ENCODE assay signal across 21 cellular contexts in genomic region chr9:111153973-111154590, GRCh38.
A peak's percentile ranks its signal among the peaks of the same experiment; 100 is the strongest.
DNase-seq lines count a peak whose midpoint lies in the region; ATAC-seq, FAIRE-seq and TF ChIP-seq lines count a peak whose summit lies in the region.
"Had no signal": no experiment of that assay in that cellular context is flagged by ENCODE, and none has a peak within 500 bp of the region (broad histone marks: within the 10 kb centered on the region; RNA-seq: fewer than 3 reads in every experiment).

No MANE protein-coding gene starts in this region.

- no peaks in the 10 kb centered on the region for H3K9me3 ChIP-seq in GM12878 (replicated peaks; ENCODE audit: control insufficient read depth, insufficient read depth, low read length)
- H3K9me3 ChIP-seq: Caco-2, esophagus muscularis mucosa, transverse colon had no signal

- no peak for FAIRE-seq in GM12878 (lab: Jason Lieb, UNC)
- FAIRE-seq: A204.1, islet of Langerhans had no signal

- H2AFZ ChIP-seq in KMS-11 (ENCODE audit: low read depth) (no peak overlapping the region; the same call in 1 of the 2 replicates), GM12878 (ENCODE audit: control insufficient read depth, low read depth, low read length) (no peak overlapping the region)

- CTCF ChIA-PET in GM12878 (lab: Yijun Ruan, JAX), result interaction anchor here (0.7 to 1.9 kb wide), 9 partner anchors 9 to 530 kb away, joined by 3 to 9 read pairs (median 4); no protein-coding TSS in a partner anchor

- peak overlapping the region; percentile 49; the same call in 1 of the 2 replicates for H3K27ac ChIP-seq in KMS-11
- no peak overlapping the region for H3K27ac ChIP-seq in GM12878 (ENCODE audit: control insufficient read depth, insufficient read depth)
- H3K27ac ChIP-seq: cardiac muscle cell, esophagus muscularis mucosa, transverse colon had no signal

- RAD21 ChIA-PET in GM12878 (lab: Charles Lee; ENCODE audit: unreplicated experiment), result interaction anchor here (0.9 to 2.4 kb wide), 11 partner anchors 9 to 144 kb away, joined by 3 to 15 read pairs (median 5); no protein-coding TSS in a partner anchor

- H3K4me3 ChIP-seq in KMS-11 (IDR thresholded peaks at IDR 0.05; ENCODE audit: insufficient read depth, low read depth, low read length) (no peak overlapping the region), GM12878 (no peak overlapping the region)
- H3K4me3 ChIP-seq: cardiac muscle cell, esophagus muscularis mucosa, transverse colon had no signal

- in situ Hi-C loops in GM12878 (cut with MboI), result no loop called here

- TF ChIP-seq CTCF in KMS-11 (conservative IDR thresholded peaks at IDR 0.05; ENCODE audit: low read depth, low read length) (no peak), GM12878 (IDR thresholded peaks at IDR 0.05 in 2 of 3, conservative IDR thresholded peaks at IDR 0.05 in 1 of 3; ENCODE audit: control insufficient read depth in 2 of 3, extremely low read depth in 1 of 3, insufficient read depth in 1 of 3, low read depth in 3 of 3, low read length in 3 of 3) (no peak)

- TF ChIP-seq RAD21 in GM12878 (IDR thresholded peaks at IDR 0.05; ENCODE audit: insufficient read depth, low read depth, low read length), result no peak

- peaks cover 34% of the 10 kb centered on the region for H3K4me1 ChIP-seq in KMS-11 (ENCODE audit: low read depth, poor library complexity, severe bottlenecking)
- no peaks in the 10 kb centered on the region; the same call in 1 of the 2 replicates for H3K4me1 ChIP-seq in GM12878 (ENCODE audit: control insufficient read depth, insufficient read depth, low read length)
- H3K4me1 ChIP-seq: Caco-2, esophagus muscularis mucosa, transverse colon had no signal

- DNase-seq in AG08395 (ENCODE audit: low spot score) (peak; percentile 4), GM12878 (ENCODE audit: low read depth, low spot score) (no peak), myocyte (ENCODE audit: low read depth) (peak; percentile 74), HK-2 (ENCODE audit: unreplicated experiment) (no peak), GOT3 (lab: John Stamatoyannopoulos, UW) (no peak), globus pallidus (ENCODE audit: low spot score) (no peak), GF-D8 (lab: John Stamatoyannopoulos, UW) (no peak)
- DNase-seq: activated T-cell treated with anti-CD3 and anti-CD28 coated beads, Interleukin-2, amount 50 U/mL, for 4 hours; C1 segment of cervical spinal cord; Caco-2; cortex of kidney; endodermal cell; NCI-H1092; NCI-H187; NCI-H69; transverse colon had no signal

- no peak overlapping the region for H3K9ac ChIP-seq in KMS-11
- H3K9ac ChIP-seq in GM12878 (ENCODE audit: control insufficient read depth, insufficient read depth, low read length), result no peak overlapping the region

- no TSS peak for BruUV-seq in GM12878 (replicated peaks; lab: Mats Ljungman, UMichigan)

- POLR2A ChIA-PET in GM12878 (lab: Charles Lee), result interaction anchor here (1.0 to 1.6 kb wide), 3 partner anchors 23 to 75 kb away, joined by 3 read pairs; no protein-coding TSS in a partner anchor

- H3K4me2 ChIP-seq in KMS-11 (peak overlapping the region; percentile 68), GM12878 (ENCODE audit: control insufficient read depth, insufficient read depth) (no peak overlapping the region)

- 58% methylated on average over 1 of the region's 1 CpG for WGBS in GM12878 (ENCODE audit: insufficient coverage, insufficient replicate concordance, low lambda C conversion rate, missing lambda C conversion rate)

- no peaks in the 10 kb centered on the region for H3K36me3 ChIP-seq in KMS-11 (ENCODE audit: insufficient read depth)
- no peaks in the 10 kb centered on the region for H3K36me3 ChIP-seq in GM12878 (ENCODE audit: control insufficient read depth in 2 of 2, insufficient read depth in 2 of 2, low read length in 1 of 2)
- H3K36me3 ChIP-seq: cardiac muscle cell, esophagus muscularis mucosa, transverse colon had no signal

- SMC1A ChIA-PET in GM12878 (lab: Charles Lee; ENCODE audit: uncharacterized antibody, unreplicated experiment), result interaction anchor here (0.8 to 3.3 kb wide), 12 partner anchors 9 to 146 kb away, joined by 3 to 31 read pairs (median 4); no protein-coding TSS in a partner anchor

- no peaks in the 10 kb centered on the region for H4K20me1 ChIP-seq in KMS-11 (ENCODE audit: insufficient read depth)
- H4K20me1 ChIP-seq in GM12878 (ENCODE audit: control insufficient read depth, insufficient read depth), result no peaks in the 10 kb centered on the region

- intact Hi-C loops in GM12878 (cut with micrococcal nuclease; ENCODE audit: unreplicated experiment), result loop anchor here (10.0 kb wide), 1 partner anchor 509 kb away; no protein-coding TSS in a partner anchor

- ATAC-seq in GM12878, result peak; percentile 77
- ATAC-seq: activated T-cell treated with anti-CD3 and anti-CD28 coated beads, Interleukin-2, amount 50 U/mL, for 4 hours had no signal

- TF ChIP-seq POLR2A in GM12878 (IDR thresholded peaks at IDR 0.05; ENCODE audit: low read depth, low read length), result no peak

- H3K79me2 ChIP-seq in KMS-11 (ENCODE audit: insufficient read depth, low read depth) (no peaks in the 10 kb centered on the region), GM12878 (ENCODE audit: control insufficient read depth, insufficient read depth, low read length) (no peaks in the 10 kb centered on the region)

- no peak for TF ChIP-seq EP300 in GM12878 (IDR thresholded peaks at IDR 0.05; ENCODE audit: borderline replicate concordance in 1 of 2, control insufficient read depth in 1 of 2, low read depth in 2 of 2, low read length in 2 of 2)

- 0 out of 2 replicates have a peak, but pooled peaks cover 2% of the 10 kb centered on the region for H3K27me3 ChIP-seq in KMS-11 (ENCODE audit: insufficient read depth, low read depth)
- no peaks in the 10 kb centered on the region for H3K27me3 ChIP-seq in GM12878 (replicated peaks in 1 of 2; ENCODE audit: control insufficient read depth in 2 of 2, insufficient read depth in 2 of 2, low read length in 1 of 2)
- H3K27me3 ChIP-seq: cardiac muscle cell, esophagus muscularis mucosa, transverse colon had no signal

TF ChIP-seq in GM12878, 131 proteins besides CTCF, POLR2A, EP300 and RAD21:
- TF ChIP-seq IKZF1 (conservative IDR thresholded peaks at IDR 0.05) (peak; percentile 57; the same call in 1 of the 2 replicates), RELB (IDR thresholded peaks at IDR 0.05; ENCODE audit: low read depth) (peak; percentile 31; the same call in 1 of the 2 replicates), NFXL1 (IDR thresholded peaks at IDR 0.05; ENCODE audit: borderline replicate concordance) (no peak), NR2F1 (conservative IDR thresholded peaks at IDR 0.05) (peak; percentile 50; the same call in 1 of the 2 replicates), DPF2 (IDR thresholded peaks at IDR 0.05) (peak; percentile 54; the same call in 1 of the 2 replicates), IKZF2 (IDR thresholded peaks at IDR 0.05) (peak; percentile 46 to 54; a peak in 2 of 4 replicates), MTA2 (IDR thresholded peaks at IDR 0.05; ENCODE audit: low read depth) (0 out of 2 replicates have a peak, but pooled peaks have one; percentile 29), WRNIP1 (IDR thresholded peaks at IDR 0.05; ENCODE audit: borderline replicate concordance, low read depth, low read length) (no peak)

Comparison
In these comparisons a context has a peak if more than half of its experiments do, and no peak if none do; other contexts are left out.
1. DNase-seq: peak in AG08395 (single experiment) and myocyte (single experiment); none in GM12878 (single experiment), HK-2 (single experiment), GOT3 (single experiment), globus pallidus (single experiment) and GF-D8 (single experiment).